20 cellular contexts compared by ENCODE assay signal in genomic region chr9:4667681-4668080, GRCh38. TPM values are rescaled to one million over a fixed set of nuclear protein-coding genes. Genes with fewer than 3 reads are reported as not detected.
DNase-seq lines count a peak whose midpoint lies in the region; ATAC-seq and TF ChIP-seq lines count a peak whose summit lies in the region.
"Had no signal": no experiment of that assay in that cellular context is flagged by ENCODE, and none has a peak within 500 bp of the region (broad histone marks: within the 10 kb centered on the region; RNA-seq: fewer than 3 reads in every experiment).

No MANE protein-coding gene starts in this region.

- peaks cover 75% of the 10 kb centered on the region for H3K4me1 Mint-ChIP-seq in activated CD4-positive, alpha-beta T cell treated with anti-CD3 and anti-CD28 coated beads, Interleukin-2, amount 10 ng/mL, durations not matched to agents 7 days and 5 days

- CTCF ChIA-PET in activated CD4-positive, alpha-beta T cell treated with anti-CD3 and anti-CD28 coated beads, Interleukin-2, amount 10 ng/mL, durations not matched to agents 7 days and 5 days (lab: Charles Lee), result no interaction called here

- peaks cover 8% of the 10 kb centered on the region for H3K36me3 Mint-ChIP-seq in activated CD4-positive, alpha-beta T cell treated with anti-CD3 and anti-CD28 coated beads, Interleukin-2, amount 10 ng/mL, durations not matched to agents 7 days and 5 days (ENCODE audit: low read depth)

- H3K4me3 Mint-ChIP-seq in activated CD4-positive, alpha-beta T cell treated with anti-CD3 and anti-CD28 coated beads, Interleukin-2, amount 10 ng/mL, durations not matched to agents 7 days and 5 days, result no peak overlapping the region

- DNase-seq in activated CD4-positive, alpha-beta T cell treated with anti-CD3 and anti-CD28 coated beads, Interleukin-2, amount 10 ng/mL, durations not matched to agents 7 days and 5 days, result peak; percentile 31
- DNase-seq in activated CD4-positive, alpha-beta T cell treated with anti-CD3 and anti-CD28 coated beads for 4 hours, result no peak
- peak in 4 of 6 experiments; percentile 23 to 78 (median 72) for DNase-seq in stimulated activated naive CD4-positive, alpha-beta T cell (lab: John Stamatoyannopoulos, UW)
- DNase-seq in stimulated activated naive CD4-positive, alpha-beta T cell treated with Interleukin-2 at 50 U/mL for 16 hours (lab: John Stamatoyannopoulos, UW), result no peak
- peak; percentile 41 for DNase-seq in central memory CD4-positive, alpha-beta T cell
- DNase-seq in GM10266 (ENCODE audit: extremely low spot score), result no peak
- DNase-seq: 8988T; AML-193; C1 segment of cervical spinal cord; NCI-H1092 treated with DMSO at 0.1 percent for 48 hours; NCI-H1436 treated with DMSO at 0.1 percent for 48 hours; NCI-H1930; NCI-H2227 treated with DMSO at 0.1 percent for 48 hours; NCI-H510A; NCI-H748 treated with DMSO at 0.1 percent for 48 hours; NK-92 treated with Interleukin-12 subunit alpha and Interleukin-12 subunit beta, amount 100 ng/mL, for 24 hours; SIG-M5; SK-N-SH had no signal

- no peaks in the 10 kb centered on the region for H3K9me3 Mint-ChIP-seq in activated CD4-positive, alpha-beta T cell treated with anti-CD3 and anti-CD28 coated beads, Interleukin-2, amount 10 ng/mL, durations not matched to agents 7 days and 5 days

- peaks cover 3% of the 10 kb centered on the region for H3K27me3 Mint-ChIP-seq in activated CD4-positive, alpha-beta T cell treated with anti-CD3 and anti-CD28 coated beads, Interleukin-2, amount 10 ng/mL, durations not matched to agents 7 days and 5 days

- peak overlapping the region; percentile 0 for H3K27ac Mint-ChIP-seq in activated CD4-positive, alpha-beta T cell treated with anti-CD3 and anti-CD28 coated beads, Interleukin-2, amount 10 ng/mL, durations not matched to agents 7 days and 5 days

- no peak for ATAC-seq in GM18909 (IDR thresholded peaks at IDR 0.05; ENCODE audit: poor library complexity, unreplicated experiment)
- ATAC-seq: Panc1 had no signal

- TF ChIP-seq CTCF in GM10266 (IDR thresholded peaks at IDR 0.05; ENCODE audit: control insufficient read depth, insufficient read depth, low read depth, missing control alignments), result no peak

- POLR2A ChIA-PET in activated CD4-positive, alpha-beta T cell treated with anti-CD3 and anti-CD28 coated beads, Interleukin-2, amount 10 ng/mL, durations not matched to agents 7 days and 5 days (lab: Charles Lee), result no interaction called here

RNA-seq across cellular contexts. Expression of gene SPATA6L, which starts 1.4 kb away (rescaled TPM):
- total RNA-seq in activated CD4-positive, alpha-beta T cell treated with anti-CD3 and anti-CD28 coated beads, Interleukin-2, amount 10 ng/mL, durations not matched to agents 7 days and 5 days, result under 1 TPM; 0.40 to 0.42 TPM

RNA-seq across cellular contexts. Expression of gene PLPP6, which starts 5.6 kb away (rescaled TPM):
- total RNA-seq in activated CD4-positive, alpha-beta T cell treated with anti-CD3 and anti-CD28 coated beads, Interleukin-2, amount 10 ng/mL, durations not matched to agents 7 days and 5 days, result 10 to 100 TPM in 1 of 2 experiments, 1 to 10 TPM in 1; 9.9 to 10.3 TPM

RNA-seq across cellular contexts. Expression of gene CDC37L1, which starts 11.7 kb away (rescaled TPM):
- total RNA-seq in activated CD4-positive, alpha-beta T cell treated with anti-CD3 and anti-CD28 coated beads, Interleukin-2, amount 10 ng/mL, durations not matched to agents 7 days and 5 days, result 10 to 100 TPM in 1 of 2 experiments, 1 to 10 TPM in 1; 9.2 to 10.7 TPM

Comparison
In these comparisons a context has a peak if more than half of its experiments do, and no peak if none do; other contexts are left out.
1. DNase-seq: peak in activated CD4-positive, alpha-beta T cell treated with anti-CD3 and anti-CD28 coated beads, Interleukin-2, amount 10 ng/mL, durations not matched to agents 7 days and 5 days (single experiment), stimulated activated naive CD4-positive, alpha-beta T cell (4 of 6) and central memory CD4-positive, alpha-beta T cell (single experiment); none in activated CD4-positive, alpha-beta T cell treated with anti-CD3 and anti-CD28 coated beads for 4 hours (0 of 2), stimulated activated naive CD4-positive, alpha-beta T cell treated with Interleukin-2 at 50 U/mL for 16 hours (single experiment) and GM10266 (single experiment).